ENCODE assay signal across 1 cellular context in the genomic region with DNA sequence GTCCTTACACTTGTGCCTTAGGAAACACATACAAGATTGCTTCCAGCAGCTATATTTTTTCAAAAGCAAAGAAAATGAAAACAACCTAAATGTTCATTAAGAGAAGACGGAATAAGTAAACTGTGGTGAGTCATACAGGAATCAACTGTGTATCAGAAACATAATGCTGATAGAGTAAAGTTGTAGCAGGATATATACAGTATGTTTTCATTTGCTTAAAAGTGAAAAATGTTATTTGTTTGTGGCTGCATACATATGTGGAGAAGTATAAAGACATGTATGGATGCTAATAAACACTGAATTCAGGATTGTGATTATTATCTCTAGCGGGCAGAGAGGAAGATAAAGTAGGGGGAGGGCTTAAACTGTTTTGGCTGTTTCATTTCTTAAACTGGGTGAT.
TF ChIP-seq lines count a peak whose summit lies in the region.

No MANE protein-coding gene starts in this region.

TF ChIP-seq in K562, 482 proteins besides CTCF, POLR2A, EP300 and RAD21 (continued from another document):
- TF ChIP-seq, protein P1, sequence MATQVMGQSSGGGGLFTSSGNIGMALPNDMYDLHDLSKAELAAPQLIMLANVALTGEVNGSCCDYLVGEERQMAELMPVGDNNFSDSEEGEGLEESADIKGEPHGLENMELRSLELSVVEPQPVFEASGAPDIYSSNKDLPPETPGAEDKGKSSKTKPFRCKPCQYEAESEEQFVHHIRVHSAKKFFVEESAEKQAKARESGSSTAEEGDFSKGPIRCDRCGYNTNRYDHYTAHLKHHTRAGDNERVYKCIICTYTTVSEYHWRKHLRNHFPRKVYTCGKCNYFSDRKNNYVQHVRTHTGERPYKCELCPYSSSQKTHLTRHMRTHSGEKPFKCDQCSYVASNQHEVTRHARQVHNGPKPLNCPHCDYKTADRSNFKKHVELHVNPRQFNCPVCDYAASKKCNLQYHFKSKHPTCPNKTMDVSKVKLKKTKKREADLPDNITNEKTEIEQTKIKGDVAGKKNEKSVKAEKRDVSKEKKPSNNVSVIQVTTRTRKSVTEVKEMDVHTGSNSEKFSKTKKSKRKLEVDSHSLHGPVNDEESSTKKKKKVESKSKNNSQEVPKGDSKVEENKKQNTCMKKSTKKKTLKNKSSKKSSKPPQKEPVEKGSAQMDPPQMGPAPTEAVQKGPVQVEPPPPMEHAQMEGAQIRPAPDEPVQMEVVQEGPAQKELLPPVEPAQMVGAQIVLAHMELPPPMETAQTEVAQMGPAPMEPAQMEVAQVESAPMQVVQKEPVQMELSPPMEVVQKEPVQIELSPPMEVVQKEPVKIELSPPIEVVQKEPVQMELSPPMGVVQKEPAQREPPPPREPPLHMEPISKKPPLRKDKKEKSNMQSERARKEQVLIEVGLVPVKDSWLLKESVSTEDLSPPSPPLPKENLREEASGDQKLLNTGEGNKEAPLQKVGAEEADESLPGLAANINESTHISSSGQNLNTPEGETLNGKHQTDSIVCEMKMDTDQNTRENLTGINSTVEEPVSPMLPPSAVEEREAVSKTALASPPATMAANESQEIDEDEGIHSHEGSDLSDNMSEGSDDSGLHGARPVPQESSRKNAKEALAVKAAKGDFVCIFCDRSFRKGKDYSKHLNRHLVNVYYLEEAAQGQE (CRISPR knock-in tag; IDR thresholded peaks at IDR 0.05; ENCODE audit: low read depth) = no peak
- TF ChIP-seq TRIM28 (IDR thresholded peaks at IDR 0.05) (no peak), CHCHD3 (CRISPR knock-in tag; IDR thresholded peaks at IDR 0.05) (no peak), MYBL2 (IDR thresholded peaks at IDR 0.05; ENCODE audit: low read depth) (no peak), MYBL2 (CRISPR knock-in tag; IDR thresholded peaks at IDR 0.05; ENCODE audit: borderline replicate concordance) (no peak), ZNF444 (CRISPR knock-in tag; IDR thresholded peaks at IDR 0.05) (no peak), CEBPB (tag; IDR thresholded peaks at IDR 0.05) (no peak), BCOR (IDR thresholded peaks at IDR 0.05) (no peak), ZC3H4 (CRISPR knock-in tag; IDR thresholded peaks at IDR 0.05; ENCODE audit: borderline replicate concordance) (no peak)
